Comparison of ENCODE assay signal across 30 cellular contexts in genomic region chr4:74146581-74147129, GRCh38. TPM values are rescaled to one million over a fixed set of nuclear protein-coding genes. Genes with fewer than 3 reads are reported as not detected.
"Had no signal": no experiment of that assay in that cellular context is flagged by ENCODE, and none has a peak within 500 bp of the region (broad histone marks: within the 10 kb centered on the region; RNA-seq: fewer than 3 reads in every experiment).

No MANE protein-coding gene starts in this region.

- H3K4me3 ChIP-seq: esophagus muscularis mucosa, gastrocnemius medialis, heart left ventricle had no signal

- H3K27ac ChIP-seq: brain microvascular endothelial cell, esophagus muscularis mucosa, foreskin keratinocyte, gastrocnemius medialis, heart left ventricle had no signal

- FAIRE-seq: astrocyte, colon had no signal

- H3K36me3 ChIP-seq: brain microvascular endothelial cell, esophagus muscularis mucosa, gastrocnemius medialis, heart left ventricle had no signal

- H3K27me3 ChIP-seq: brain microvascular endothelial cell, foreskin keratinocyte, gastrocnemius medialis, heart left ventricle had no signal

- H3K9me3 ChIP-seq: esophagus muscularis mucosa, gastrocnemius medialis had no signal

- H3K4me1 ChIP-seq: esophagus muscularis mucosa, foreskin keratinocyte, gastrocnemius medialis, heart left ventricle had no signal

- DNase-seq: activated CD4-positive, alpha-beta memory T cell treated with anti-CD3 and anti-CD28 coated beads, Interleukin-2, amount 10 ng/mL, durations not matched to agents 7 days and 5 days; activated CD4-positive, alpha-beta T cell treated with anti-CD3 and anti-CD28 coated beads for 36 hours; activated CD4-positive, alpha-beta T cell treated with anti-CD3 and anti-CD28 coated beads, Interleukin-2, amount 10 ng/mL, durations not matched to agents 7 days and 5 days; activated CD4-positive, alpha-beta T cell treated with anti-CD3 and anti-CD28 coated beads, Interleukin-2, amount 50 U/mL, for 4 hours; activated CD4-positive, CD25-positive, alpha-beta regulatory T cell; activated CD4-positive, CD25-positive, alpha-beta regulatory T cell treated with anti-CD3 and anti-CD28 coated beads, Interleukin-2, amount 50 U/mL, for 72 hours; activated CD8-positive, alpha-beta memory T cell treated with anti-CD3 and anti-CD28 coated beads, Interleukin-2, amount 50 U/mL, for 48 hours; activated gamma-delta T cell; activated naive CD4-positive, alpha-beta T cell; activated naive CD4-positive, alpha-beta T cell treated with anti-CD3 and anti-CD28 coated beads, Interleukin-2, amount 50 U/mL, for 16 hours; activated T-cell treated with anti-CD3 and anti-CD28 coated beads for 4 hours; activated T-cell treated with anti-CD3 and anti-CD28 coated beads, Interleukin-2, amount 50 U/mL, for 24 hours; activated T-cell treated with anti-CD3 and anti-CD28 coated beads, Interleukin-2, amount 50 U/mL, for 72 hours; amniotic stem cell; anterior cingulate cortex; brain microvascular endothelial cell; caudate nucleus; cortex of kidney; dermis blood vessel endothelial cell; effector CD4-positive, alpha-beta T cell; effector memory CD8-positive, alpha-beta T cell; erythroblast; foreskin keratinocyte; gastrocnemius medialis; glutamatergic neuron; heart left ventricle; hypothalamus had no signal

- ATAC-seq: activated CD4-positive, alpha-beta T cell treated with anti-CD3 and anti-CD28 coated beads for 36 hours; activated T-cell treated with anti-CD3 and anti-CD28 coated beads, Interleukin-2, amount 50 U/mL, for 72 hours; effector memory CD8-positive, alpha-beta T cell; foreskin keratinocyte; gastrocnemius medialis; heart left ventricle had no signal

RNA-seq across cellular contexts. Expression of gene CXCL2, which starts 47.7 kb away (rescaled TPM):
- total RNA-seq: activated CD4-positive, alpha-beta memory T cell treated with anti-CD3 and anti-CD28 coated beads, Interleukin-2, amount 10 ng/mL, durations not matched to agents 7 days and 5 days; activated CD4-positive, alpha-beta T cell treated with anti-CD3 and anti-CD28 coated beads for 36 hours; activated T-cell treated with anti-CD3 and anti-CD28 coated beads, Interleukin-2, amount 50 U/mL, for 72 hours had no signal
